1 cellular context compared by ENCODE assay signal in genomic region chr10:21313691-21314090, GRCh38.
TF ChIP-seq lines count a peak whose summit lies in the region.

No MANE protein-coding gene starts in this region.

TF ChIP-seq in IMR-90, 13 proteins besides CTCF, POLR2A, EP300 and RAD21:
- TF ChIP-seq CHD1 (IDR thresholded peaks at IDR 0.05; ENCODE audit: low read depth, low read length), result no peak
- TF ChIP-seq, protein P1, sequence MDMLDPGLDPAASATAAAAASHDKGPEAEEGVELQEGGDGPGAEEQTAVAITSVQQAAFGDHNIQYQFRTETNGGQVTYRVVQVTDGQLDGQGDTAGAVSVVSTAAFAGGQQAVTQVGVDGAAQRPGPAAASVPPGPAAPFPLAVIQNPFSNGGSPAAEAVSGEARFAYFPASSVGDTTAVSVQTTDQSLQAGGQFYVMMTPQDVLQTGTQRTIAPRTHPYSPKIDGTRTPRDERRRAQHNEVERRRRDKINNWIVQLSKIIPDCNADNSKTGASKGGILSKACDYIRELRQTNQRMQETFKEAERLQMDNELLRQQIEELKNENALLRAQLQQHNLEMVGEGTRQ (IDR thresholded peaks at IDR 0.05; ENCODE audit: low read depth, low read length), result no peak
- TF ChIP-seq MAZ (IDR thresholded peaks at IDR 0.05; ENCODE audit: borderline replicate concordance, low read depth, low read length), result no peak
- no peak for TF ChIP-seq BHLHE40 (IDR thresholded peaks at IDR 0.05; ENCODE audit: low read depth, low read length)
- TF ChIP-seq CEBPB (IDR thresholded peaks at IDR 0.05; ENCODE audit: low read depth, low read length), result no peak
- TF ChIP-seq MXI1 (IDR thresholded peaks at IDR 0.05; ENCODE audit: borderline replicate concordance, low read depth, low read length), result no peak
- no peak for TF ChIP-seq MAFK (IDR thresholded peaks at IDR 0.05; ENCODE audit: low read depth, low read length)
